14 cellular contexts compared by ENCODE assay signal in the genomic region with DNA sequence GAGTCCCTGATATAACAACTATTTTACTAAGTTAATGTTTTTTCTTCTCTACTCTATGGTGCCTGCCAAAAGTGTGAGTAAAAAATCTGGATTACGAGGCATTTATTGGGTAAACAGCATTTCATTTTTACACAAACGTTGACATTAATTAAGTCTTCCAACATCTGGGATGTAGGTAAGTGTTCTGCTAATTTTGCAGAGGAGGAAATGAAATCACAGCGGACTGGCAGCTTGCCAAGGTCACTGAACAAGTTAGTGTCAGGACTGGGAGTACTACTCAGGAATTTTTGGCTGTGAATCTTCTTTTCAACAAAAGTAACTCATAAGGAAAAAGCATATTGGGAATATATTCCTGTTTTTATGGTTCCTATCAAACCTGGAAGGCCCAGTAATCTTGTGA.
A peak's percentile ranks its signal among the peaks of the same experiment; 100 is the strongest.
DNase-seq lines count a peak whose midpoint lies in the region; ATAC-seq, FAIRE-seq and TF ChIP-seq lines count a peak whose summit lies in the region.
"Had no signal": no experiment of that assay in that cellular context is flagged by ENCODE, and none has a peak within 500 bp of the region (broad histone marks: within the 10 kb centered on the region; RNA-seq: fewer than 3 reads in every experiment).

No MANE protein-coding gene starts in this region.

- ATAC-seq in HG03045 (IDR thresholded peaks at IDR 0.05; ENCODE audit: unreplicated experiment), result no peak
- ATAC-seq: naive thymus-derived CD8-positive, alpha-beta T cell had no signal

- no peaks in the 10 kb centered on the region for H3K36me3 ChIP-seq in ovary

- POLR2A ChIA-PET in RWPE1 (lab: Yijun Ruan, JAX; ENCODE audit: low non-redundant PET), result no interaction called here

- H3K27ac ChIP-seq in RWPE1 (no peak overlapping the region), ovary (no peak overlapping the region)

- no peak for FAIRE-seq in GM12891 (lab: Jason Lieb, UNC)
- FAIRE-seq: H1 had no signal

- no peak for TF ChIP-seq POLR2A in ovary (IDR thresholded peaks at IDR 0.05)
- no peak for TF ChIP-seq POLR2A in GM12891 (IDR thresholded peaks at IDR 0.05; ENCODE audit: low read depth, low read length)

- no peak overlapping the region for H3K4me3 ChIP-seq in ovary

- H3K27me3 ChIP-seq in ovary, result no peaks in the 10 kb centered on the region

- CTCF ChIA-PET in RWPE1 (lab: Yijun Ruan, JAX), result no interaction called here

- peak; percentile 49 for DNase-seq in EH (ENCODE audit: low read depth)
- peak; percentile 1 for DNase-seq in RWPE1 (ENCODE audit: low spot score)
- DNase-seq in glomerular endothelial cell (ENCODE audit: extremely low read depth, low read depth, low spot score), result peak; percentile 34
- peak; percentile 39 to 89 (median 58) for DNase-seq in ovary
- no peak for DNase-seq in ecto neural progenitor cell (ENCODE audit: low spot score)
- DNase-seq in GM12891 (ENCODE audit: insufficient read length, low spot score), result no peak
- no peak for DNase-seq in NCI-H69 (lab: John Stamatoyannopoulos, UW)
- DNase-seq: activated CD4-positive, alpha-beta T cell treated with anti-CD3 and anti-CD28 coated beads, Interleukin-2, amount 50 U/mL, for 4 hours; activated naive CD4-positive, alpha-beta T cell treated with anti-CD3 and anti-CD28 coated beads, Interleukin-2, amount 50 U/mL, for 16 hours; AML-193; naive thymus-derived CD8-positive, alpha-beta T cell; stimulated activated naive CD4-positive, alpha-beta T cell had no signal

- WGBS in ovary, 3 donors, result 0 to 7% (median 3%) methylated on average over 3 of the region's 3 CpGs

- H3K4me1 ChIP-seq in ovary (ENCODE audit: insufficient read depth), result peaks cover 1% of the 10 kb centered on the region

- H3K9me3 ChIP-seq in ovary, result no peaks in the 10 kb centered on the region

- no peak for TF ChIP-seq EP300 in ovary (IDR thresholded peaks at IDR 0.05)

- intact Hi-C loops in ovary (cut with DNase I), result no loop called here

- TF ChIP-seq CTCF in RWPE1 (conservative IDR thresholded peaks at IDR 0.05; ENCODE audit: low read depth) (no peak), ovary (IDR thresholded peaks at IDR 0.05) (no peak)

TF ChIP-seq in GM12891, 5 proteins besides CTCF, POLR2A, EP300 and RAD21:
- TF ChIP-seq POLR2AphosphoS5 (IDR thresholded peaks at IDR 0.05; ENCODE audit: low read depth, low read length), result no peak
- no peak for TF ChIP-seq SPI1 (IDR thresholded peaks at IDR 0.05; ENCODE audit: low read depth, low read length)
- TF ChIP-seq TAF1 (IDR thresholded peaks at IDR 0.05; ENCODE audit: low read depth, low read length), result no peak
- TF ChIP-seq POU2F2 (IDR thresholded peaks at IDR 0.05; ENCODE audit: low read depth, low read length), result no peak

Comparison
In these comparisons a context has a peak if more than half of its experiments do, and no peak if none do; other contexts are left out.
1. DNase-seq: peak in EH (single experiment), RWPE1 (single experiment), glomerular endothelial cell (single experiment) and ovary (5 of 5); none in ecto neural progenitor cell (single experiment), GM12891 (single experiment) and NCI-H69 (single experiment).